Comparison of ENCODE assay signal across 9 cellular contexts in the genomic region with DNA sequence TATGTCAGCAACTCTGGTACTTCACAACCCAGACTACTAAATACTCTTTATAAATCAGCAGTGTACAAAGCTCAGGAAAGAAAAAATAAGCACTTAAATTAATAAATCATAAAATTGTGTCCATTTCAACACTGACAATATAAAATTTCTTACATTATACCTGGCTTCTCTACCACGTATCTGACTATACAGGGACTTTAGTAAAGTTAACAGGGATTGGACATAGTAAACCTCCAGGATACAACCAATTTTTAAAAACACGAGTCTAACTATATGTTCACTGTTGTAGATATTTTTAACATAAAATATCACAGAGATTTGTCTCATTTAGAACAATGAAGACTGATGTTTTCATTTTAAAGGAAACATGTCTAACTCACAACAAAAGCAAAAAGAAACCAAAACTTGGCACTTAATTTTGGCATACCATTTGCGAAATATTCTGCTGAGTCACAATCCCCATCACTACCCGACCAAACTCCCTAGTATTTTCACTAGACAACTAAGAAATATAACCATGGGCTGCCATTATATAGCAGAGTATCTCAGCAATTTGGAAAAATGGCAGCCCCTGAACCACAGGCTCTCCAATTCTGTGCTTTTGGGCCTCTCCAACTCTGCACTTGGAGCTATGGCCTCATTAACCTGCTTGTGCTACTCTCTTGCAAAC. TPM values are rescaled to one million over a fixed set of nuclear protein-coding genes. Genes with fewer than 3 reads are reported as not detected.
DNase-seq lines count a peak whose midpoint lies in the region; ATAC-seq and TF ChIP-seq lines count a peak whose summit lies in the region.
"Had no signal": no experiment of that assay in that cellular context is flagged by ENCODE, and none has a peak within 500 bp of the region (broad histone marks: within the 10 kb centered on the region; RNA-seq: fewer than 3 reads in every experiment).

No MANE protein-coding gene starts in this region.

- H3K4me3 ChIP-seq in RWPE2 (ENCODE audit: severe bottlenecking), result peak overlapping the region; percentile 16

- H3K27me3 ChIP-seq in RWPE2 (ENCODE audit: insufficient read depth, poor library complexity, severe bottlenecking), result no peaks in the 10 kb centered on the region
- H3K27me3 ChIP-seq: neutrophil had no signal

- H3K9me3 ChIP-seq in RWPE2 (ENCODE audit: severe bottlenecking), result peaks cover 3% of the 10 kb centered on the region
- H3K9me3 ChIP-seq: neutrophil had no signal

- peaks cover 14% of the 10 kb centered on the region for H3K4me1 ChIP-seq in RWPE2 (ENCODE audit: insufficient read depth, poor library complexity, severe bottlenecking)

- no peaks in the 10 kb centered on the region for H3K36me3 ChIP-seq in RWPE2 (ENCODE audit: low read depth)
- H3K36me3 ChIP-seq: neutrophil had no signal

- peak overlapping the region; percentile 29 for H3K27ac ChIP-seq in RWPE2 (ENCODE audit: poor library complexity, severe bottlenecking)
- H3K27ac ChIP-seq: neutrophil had no signal

- TF ChIP-seq CTCF in RWPE2 (IDR thresholded peaks at IDR 0.05; ENCODE audit: poor library complexity, severe bottlenecking), result no peak

- ATAC-seq in RWPE2 (ENCODE audit: low read depth), result peak; percentile 65
- peak; percentile 28 for ATAC-seq in stimulated activated naive CD8-positive, alpha-beta T cell treated with anti-CD3 and anti-CD28 coated beads, Interleukin-15, Interleukin-2, amounts not matched to agents 100 U/mL and 50 U/mL, for 24 hours
- no peak for ATAC-seq in HG03442 (IDR thresholded peaks at IDR 0.05; ENCODE audit: unreplicated experiment)
- no peak for ATAC-seq in GM21390 (IDR thresholded peaks at IDR 0.05; ENCODE audit: unreplicated experiment)

- peak; percentile 48 for DNase-seq in H4 (ENCODE audit: low spot score)
- DNase-seq in RWPE2 (ENCODE audit: low spot score), result no peak
- DNase-seq in epidermal melanocyte (ENCODE audit: insufficient read length, low spot score), result peak; percentile 22
- no peak for DNase-seq in stimulated activated naive CD8-positive, alpha-beta T cell treated with anti-CD3 and anti-CD28 coated beads, Interleukin-15, Interleukin-2, amounts not matched to agents 100 U/mL and 50 U/mL, for 24 hours
- no peak for DNase-seq in SHP77 (lab: John Stamatoyannopoulos, UW)
- DNase-seq: NCI-H82 had no signal

RNA-seq across cellular contexts. Expression of a gene that starts 14.4 kb away (rescaled TPM):
- 7.1 and 7.6 TPM in 2 replicates for total RNA-seq in H4 (2014; rRNA removed; shearing (Covaris generic))

Comparison
In these comparisons a context has a peak if more than half of its experiments do, and no peak if none do; other contexts are left out.
1. DNase-seq: peak in H4 (single experiment) and epidermal melanocyte (single experiment); none in RWPE2 (single experiment), stimulated activated naive CD8-positive, alpha-beta T cell treated with anti-CD3 and anti-CD28 coated beads, Interleukin-15, Interleukin-2, amounts not matched to agents 100 U/mL and 50 U/mL, for 24 hours (single experiment) and SHP77 (0 of 2).
2. ATAC-seq: peak in RWPE2 (single experiment) and stimulated activated naive CD8-positive, alpha-beta T cell treated with anti-CD3 and anti-CD28 coated beads, Interleukin-15, Interleukin-2, amounts not matched to agents 100 U/mL and 50 U/mL, for 24 hours (single experiment); none in HG03442 (single experiment) and GM21390 (single experiment).